Comparison of ENCODE assay signal across 14 cellular contexts in the genomic region with DNA sequence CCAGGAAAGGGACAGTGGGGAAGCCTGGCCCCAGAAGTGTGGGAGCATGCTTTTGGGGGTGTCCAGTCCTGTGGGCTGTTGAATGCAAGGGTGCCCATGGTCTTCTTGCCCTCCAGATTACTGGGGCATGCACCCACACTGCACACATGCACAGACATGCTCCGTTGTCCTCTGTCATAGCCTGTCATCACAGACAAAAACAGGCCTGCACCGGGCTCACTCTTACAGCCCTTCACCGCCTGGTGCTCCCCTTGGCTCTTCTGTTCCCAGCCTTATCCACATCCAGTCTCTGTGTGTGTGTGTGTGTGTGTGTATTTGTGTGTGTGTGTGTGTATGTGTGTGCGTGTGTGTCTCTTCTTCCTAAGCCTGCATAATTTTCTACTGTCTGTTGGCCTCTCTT. TPM values are rescaled to one million over a fixed set of nuclear protein-coding genes. Genes with fewer than 3 reads are reported as not detected.
DNase-seq lines count a peak whose midpoint lies in the region; ATAC-seq and TF ChIP-seq lines count a peak whose summit lies in the region.
"Had no signal": no experiment of that assay in that cellular context is flagged by ENCODE, and none has a peak within 500 bp of the region (broad histone marks: within the 10 kb centered on the region; RNA-seq: fewer than 3 reads in every experiment).

No MANE protein-coding gene starts in this region.

- no peak for TF ChIP-seq CTCF in progenitor cell of endocrine pancreas (IDR thresholded peaks at IDR 0.05; ENCODE audit: unreplicated experiment)

- H3K9me3 ChIP-seq in T-helper 17 cell (ENCODE audit: control insufficient read depth, low read length, poor library complexity, severe bottlenecking) = no peaks in the 10 kb centered on the region
- H3K9me3 ChIP-seq: A549, SJCRH30 had no signal

- H3K27me3 Mint-ChIP-seq in activated T-cell treated with anti-CD3 and anti-CD28 coated beads, Interleukin-2, amount 50 U/mL, for 4 hours (ENCODE audit: low read depth) = peaks cover 23% of the 10 kb centered on the region
- peaks cover 55% of the 10 kb centered on the region for H3K27me3 Mint-ChIP-seq in T-helper 17 cell
- H3K27me3 Mint-ChIP-seq in progenitor cell of endocrine pancreas = peaks cover 40% of the 10 kb centered on the region

- DNase-seq in activated T-cell treated with anti-CD3 and anti-CD28 coated beads, Interleukin-2, amount 50 U/mL, for 4 hours = no peak
- DNase-seq in activated T-cell treated with anti-CD3 and anti-CD28 coated beads, Interleukin-2, amount 50 U/mL, for 1 hour = no peak
- DNase-seq in T-helper 17 cell = no peak
- DNase-seq in sciatic nerve (ENCODE audit: low spot score) = no peak
- no peak for DNase-seq in progenitor cell of endocrine pancreas (ENCODE audit: low spot score, unreplicated experiment)
- DNase-seq in RPMI8226 = no peak
- DNase-seq: GOT3, mesendoderm had no signal

- intact Hi-C loops in sciatic nerve (cut with DNase I) = loop anchor here (10.0 kb wide), 1 partner anchor 1298 kb away; no protein-coding TSS in a partner anchor

- H3K4me3 Mint-ChIP-seq in activated T-cell treated with anti-CD3 and anti-CD28 coated beads, Interleukin-2, amount 50 U/mL, for 4 hours = peak overlapping the region; percentile 52
- H3K4me3 Mint-ChIP-seq in T-helper 17 cell (no peak overlapping the region), progenitor cell of endocrine pancreas (ENCODE audit: low read depth) (no peak overlapping the region)
- H3K4me3 Mint-ChIP-seq: central memory CD8-positive, alpha-beta T cell had no signal

- H3K9me3 Mint-ChIP-seq in activated T-cell treated with anti-CD3 and anti-CD28 coated beads, Interleukin-2, amount 50 U/mL, for 4 hours = no peaks in the 10 kb centered on the region
- no peaks in the 10 kb centered on the region for H3K9me3 Mint-ChIP-seq in progenitor cell of endocrine pancreas (ENCODE audit: low read depth)
- H3K9me3 Mint-ChIP-seq: activated naive CD4-positive, alpha-beta T cell treated with anti-CD3 and anti-CD28 coated beads, Interleukin-2, amount 50 U/mL, for 24 hours; central memory CD8-positive, alpha-beta T cell had no signal

- H3K27ac Mint-ChIP-seq in T-helper 17 cell (peak overlapping the region; percentile 71), progenitor cell of endocrine pancreas (no peak overlapping the region)
- H3K27ac Mint-ChIP-seq: activated naive CD4-positive, alpha-beta T cell treated with anti-CD3 and anti-CD28 coated beads, Interleukin-2, amount 50 U/mL, for 24 hours had no signal

- peaks cover 9% of the 10 kb centered on the region for H3K4me1 Mint-ChIP-seq in activated T-cell treated with anti-CD3 and anti-CD28 coated beads, Interleukin-2, amount 50 U/mL, for 4 hours (ENCODE audit: low read depth)
- peaks cover 14% of the 10 kb centered on the region for H3K4me1 Mint-ChIP-seq in T-helper 17 cell
- no peaks in the 10 kb centered on the region for H3K4me1 Mint-ChIP-seq in progenitor cell of endocrine pancreas (ENCODE audit: low read depth)

- no peaks in the 10 kb centered on the region for H3K36me3 Mint-ChIP-seq in activated T-cell treated with anti-CD3 and anti-CD28 coated beads, Interleukin-2, amount 50 U/mL, for 4 hours (ENCODE audit: insufficient read depth)
- H3K36me3 Mint-ChIP-seq in T-helper 17 cell (ENCODE audit: low read depth) = no peaks in the 10 kb centered on the region
- H3K36me3 Mint-ChIP-seq in progenitor cell of endocrine pancreas (ENCODE audit: insufficient read depth) = no peaks in the 10 kb centered on the region
- H3K36me3 Mint-ChIP-seq: activated naive CD4-positive, alpha-beta T cell treated with anti-CD3 and anti-CD28 coated beads, Interleukin-2, amount 50 U/mL, for 24 hours had no signal

- peak in 1 of 2 donors; percentile 4 for ATAC-seq in activated T-cell treated with anti-CD3 and anti-CD28 coated beads, Interleukin-2, amount 50 U/mL, for 4 hours
- ATAC-seq in GM21786 (IDR thresholded peaks at IDR 0.05; ENCODE audit: unreplicated experiment) (peak; percentile 46), T-helper 17 cell (peak; percentile 43), sciatic nerve (peak; percentile 5), HG02885 (IDR thresholded peaks at IDR 0.05; ENCODE audit: poor library complexity, unreplicated experiment) (no peak)

RNA-seq across cellular contexts. Expression of a gene that starts 23.3 kb away (rescaled TPM):
- total RNA-seq in activated T-cell treated with anti-CD3 and anti-CD28 coated beads, Interleukin-2, amount 50 U/mL, for 4 hours = 1 to 10 TPM; 7.5 to 9.0 (median 8.3) TPM
- total RNA-seq in T-helper 17 cell = 1 to 10 TPM; 5.2 to 5.3 TPM
- total RNA-seq in sciatic nerve = 32.3 TPM
- total RNA-seq in progenitor cell of endocrine pancreas = 42.1 and 44.8 TPM in 2 replicates
